Comparison of ENCODE assay signal across 8 cellular contexts in the genomic region with DNA sequence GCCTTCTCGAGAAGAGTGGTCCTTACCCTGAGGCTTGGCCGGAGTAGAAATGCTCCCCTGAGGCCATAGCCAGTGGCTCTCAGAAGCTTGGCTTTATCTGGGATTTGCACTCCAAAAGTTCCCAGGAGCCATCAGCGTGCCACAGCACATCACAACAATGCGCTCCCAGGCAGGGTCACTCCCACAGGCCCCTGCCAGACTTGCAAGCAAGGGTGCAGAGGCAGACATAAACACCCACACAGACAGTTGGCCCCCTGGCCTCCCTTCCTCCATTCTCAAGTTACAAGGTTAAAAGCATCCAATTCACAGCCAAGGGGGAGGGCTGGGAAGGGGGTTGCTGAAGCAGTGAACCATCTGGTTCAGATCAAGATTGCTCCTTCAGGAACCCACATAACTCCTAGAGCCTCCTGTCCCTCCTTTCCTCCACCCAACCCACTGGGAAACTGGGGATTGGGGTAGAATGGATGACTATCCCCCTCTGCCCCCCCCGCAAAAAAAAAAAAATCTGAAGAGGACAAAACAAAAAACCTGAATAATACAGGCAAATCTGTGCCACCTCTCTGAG. TPM values are rescaled to one million over a fixed set of nuclear protein-coding genes. Genes with fewer than 3 reads are reported as not detected.
DNase-seq lines count a peak whose midpoint lies in the region.

No MANE protein-coding gene starts in this region.

- no peaks in the 10 kb centered on the region for H3K36me3 ChIP-seq in muscle layer of colon (ENCODE audit: insufficient read depth, low read length)

- no peaks in the 10 kb centered on the region for H3K9me3 ChIP-seq in muscle layer of colon (ENCODE audit: low read length)

- in situ Hi-C loops in Caki2 (cut with HindIII; ENCODE audit: low pct_unique_long_range_greater_than_20kb, low sequenced_read_pairs) (no loop called here), KBM-7 (cut with MboI; ENCODE audit: low pct_unique_long_range_greater_than_20kb, low sequenced_read_pairs) (no loop called here)

- H3K4me1 ChIP-seq in muscle layer of colon (ENCODE audit: insufficient read depth, low read length), result peaks cover 49% of the 10 kb centered on the region

- H3K4me3 ChIP-seq in muscle layer of colon (ENCODE audit: low read depth in 1 of 2, low read length in 2 of 2), result peak overlapping the region; percentile 44 to 82

- H3K9ac ChIP-seq in muscle layer of colon (ENCODE audit: low read length), result no peak overlapping the region

- H3K27ac ChIP-seq in muscle layer of colon (ENCODE audit: low read depth, low read length), result no peak overlapping the region

- peak; percentile 27 for DNase-seq in Caki2 (ENCODE audit: low read depth)
- peak; percentile 84 for DNase-seq in KBM-7
- DNase-seq in astrocyte of the hippocampus (ENCODE audit: low read depth, low spot score), result peak; percentile 82
- no peak for DNase-seq in activated gamma-delta T cell treated with Interleukin-2 at 50 U/mL for 16 hours
- no peak for DNase-seq in mucosa of gallbladder (ENCODE audit: low spot score)
- no peak for DNase-seq in NCI-H1694 treated with DMSO at 0.1 percent for 48 hours (lab: John Stamatoyannopoulos, UW)
- DNase-seq in AML-193 (lab: John Stamatoyannopoulos, UW), result no peak

- no peaks in the 10 kb centered on the region for H3K27me3 ChIP-seq in muscle layer of colon (ENCODE audit: control insufficient read depth in 1 of 2, insufficient read depth in 2 of 2, low read length in 2 of 2)

RNA-seq across cellular contexts. Expression of a gene that starts 1.8 kb away (rescaled TPM):
- total RNA-seq in Caki2 (2014; rRNA removed; shearing (Covaris generic); ENCODE audit: low replicate concordance), result 34.1 and 38.0 TPM in 2 replicates
- total RNA-seq in mucosa of gallbladder, result 22.9 TPM

RNA-seq across cellular contexts. Expression of a gene that starts 17.3 kb away (rescaled TPM):
- 22.2 and 32.7 TPM in 2 replicates for total RNA-seq in Caki2 (2014; rRNA removed; shearing (Covaris generic); ENCODE audit: low replicate concordance)
- 38.0 TPM for total RNA-seq in mucosa of gallbladder

Comparison
In these comparisons a context has a peak if more than half of its experiments do, and no peak if none do; other contexts are left out.
1. DNase-seq: peak in Caki2 (single experiment), KBM-7 (single experiment) and astrocyte of the hippocampus (single experiment); none in activated gamma-delta T cell treated with Interleukin-2 at 50 U/mL for 16 hours (single experiment), mucosa of gallbladder (single experiment), NCI-H1694 treated with DMSO at 0.1 percent for 48 hours (single experiment) and AML-193 (0 of 2).